8 cellular contexts compared by ENCODE assay signal in the genomic region with DNA sequence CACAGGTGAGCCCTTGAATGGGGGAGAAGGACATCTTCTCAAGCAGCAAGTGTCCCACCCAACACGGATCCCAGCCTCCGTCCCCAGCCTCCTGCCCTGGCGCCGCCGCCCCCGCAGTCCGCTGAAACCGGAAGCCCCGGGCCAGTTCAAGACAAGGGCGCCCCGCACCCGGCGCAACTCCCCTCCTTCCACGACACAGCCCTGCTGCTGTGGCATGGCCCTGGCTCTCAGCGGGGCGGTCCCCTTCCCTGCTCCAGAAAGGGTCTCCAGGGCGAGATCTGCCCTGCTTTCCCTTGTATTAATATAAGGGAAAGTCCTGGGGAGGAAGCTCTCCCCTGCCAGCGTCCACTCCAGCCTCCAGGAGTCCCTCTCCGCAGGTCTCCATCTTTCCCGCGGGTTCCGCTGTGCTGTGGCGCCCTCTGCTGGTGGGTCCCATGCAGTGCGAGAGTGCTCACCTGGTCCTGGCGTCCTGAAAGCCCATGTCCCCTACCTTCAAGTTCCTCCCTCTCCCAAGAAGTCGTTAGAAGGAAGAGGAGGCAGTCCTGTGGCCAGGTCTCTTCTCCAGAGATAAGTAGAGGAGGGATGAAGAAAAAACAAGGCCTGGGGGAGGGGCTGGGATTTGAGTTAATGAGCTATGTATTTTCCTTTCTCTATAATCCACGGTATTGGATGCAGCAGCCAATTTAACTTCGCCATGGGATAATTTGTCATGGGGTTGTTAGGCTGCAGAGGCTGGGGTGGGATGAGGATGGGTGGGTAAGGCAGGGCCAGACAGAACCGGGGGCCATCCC.
DNase-seq lines count a peak whose midpoint lies in the region; ATAC-seq and TF ChIP-seq lines count a peak whose summit lies in the region.

No MANE protein-coding gene starts in this region.

- no peak; the same call in 1 of the 2 replicates for ATAC-seq in PC-3
- ATAC-seq in HG03025 (IDR thresholded peaks at IDR 0.05; ENCODE audit: low FRiP score, unreplicated experiment) = no peak

- H3K4me1 Mint-ChIP-seq in CD4-positive, alpha-beta memory T cell = peaks cover 0 to 6% (median 2%) of the 10 kb centered on the region in 4 donors

- H3K9me3 ChIP-seq in CD4-positive, alpha-beta memory T cell (ENCODE audit: control insufficient read depth in 1 of 2, low read length in 2 of 2) = no peaks in the 10 kb centered on the region
- no peaks in the 10 kb centered on the region for H3K9me3 ChIP-seq in PC-3 (ENCODE audit: low read length)

- peaks cover 0 to 13% (median 6%) of the 10 kb centered on the region in 8 donors for H3K9me3 Mint-ChIP-seq in CD4-positive, alpha-beta memory T cell

- H3K4me2 ChIP-seq in PC-3 (ENCODE audit: low read length) = no peak overlapping the region

- no peaks in the 10 kb centered on the region for H3K27me3 ChIP-seq in CD4-positive, alpha-beta memory T cell (ENCODE audit: insufficient read depth, low read length)
- no peaks in the 10 kb centered on the region for H3K27me3 ChIP-seq in PC-3 (ENCODE audit: low read length)

- peak; percentile 68 for TF ChIP-seq CTCF in PC-3 (conservative IDR thresholded peaks at IDR 0.05; ENCODE audit: low read depth, low read length)

- peak in 4 of 5 donors; percentile 7 to 32 (median 24) for DNase-seq in CD4-positive, alpha-beta memory T cell
- DNase-seq in HK-2 (ENCODE audit: unreplicated experiment) (peak; percentile 54), PC-3 (peak; percentile 34), iPS DF 4.7 (ENCODE audit: extremely low read depth, low spot score) (peak; percentile 69), T1000 (lab: John Stamatoyannopoulos, UW) (no peak)
- DNase-seq in activated naive CD4-positive, alpha-beta T cell treated with Interleukin-2 at 50 U/mL for 16 hours = peak; percentile 58
- DNase-seq in stimulated activated CD8-positive, alpha-beta memory T cell treated with anti-CD3 and anti-CD28 coated beads, Interleukin-15, amount 100 ng/mL, for 1 hour (ENCODE audit: low read depth) = peak; percentile 12

- intact Hi-C loops in CD4-positive, alpha-beta memory T cell (cut with micrococcal nuclease) = no loop called here
- intact Hi-C loops in PC-3 (cut with micrococcal nuclease) = no loop called here

- POLR2A ChIA-PET in CD4-positive, alpha-beta memory T cell (lab: Charles Lee; ENCODE audit: partially characterized antibody) = interaction anchor here (1.0 kb wide), 1 partner anchor 9 kb away, joined by 3 read pairs; no protein-coding TSS in a partner anchor
- POLR2A ChIA-PET in PC-3 (lab: Charles Lee; ENCODE audit: unreplicated experiment) = no interaction called here

- no peak overlapping the region for H3K9ac ChIP-seq in PC-3 (ENCODE audit: low read length)

- peaks cover 1 to 6% of the 10 kb centered on the region in 2 donors for H3K36me3 Mint-ChIP-seq in CD4-positive, alpha-beta memory T cell

- no TSS peak for BruUV-seq in PC-3 (replicated peaks; lab: Mats Ljungman, UMichigan)

- H3K4me1 ChIP-seq in CD4-positive, alpha-beta memory T cell (ENCODE audit: insufficient read depth, low read length) = peaks cover 5% of the 10 kb centered on the region
- no peaks in the 10 kb centered on the region for H3K4me1 ChIP-seq in PC-3 (ENCODE audit: insufficient read depth, low read length)

- no peaks in the 10 kb centered on the region for H3F3A ChIP-seq in PC-3 (ENCODE audit: low read length, unreplicated experiment)

- H2AFZ ChIP-seq in PC-3 (ENCODE audit: low read length) = no peak overlapping the region

- H3K4me3 ChIP-seq in CD4-positive, alpha-beta memory T cell (ENCODE audit: low read length in 2 of 2) = no peak overlapping the region
- H3K4me3 ChIP-seq in PC-3 (ENCODE audit: low read length) = no peak overlapping the region

- H3K36me3 ChIP-seq in CD4-positive, alpha-beta memory T cell (ENCODE audit: insufficient read depth, low read length) = no peaks in the 10 kb centered on the region
- no peaks in the 10 kb centered on the region for H3K36me3 ChIP-seq in PC-3 (ENCODE audit: low read depth, low read length)

- no peak overlapping the region for H3K4me3 Mint-ChIP-seq in CD4-positive, alpha-beta memory T cell

- H3K27me3 Mint-ChIP-seq in CD4-positive, alpha-beta memory T cell = peaks cover 2 to 5% of the 10 kb centered on the region in 2 donors

- H4K20me1 ChIP-seq in PC-3 (ENCODE audit: low read length) = no peaks in the 10 kb centered on the region

- no peak overlapping the region for H3K27ac ChIP-seq in CD4-positive, alpha-beta memory T cell (ENCODE audit: low read depth, low read length)
- H3K27ac ChIP-seq in PC-3 (ENCODE audit: low read length) = no peak overlapping the region

- no peak overlapping the region for H3K27ac Mint-ChIP-seq in CD4-positive, alpha-beta memory T cell

- CTCF ChIA-PET in CD4-positive, alpha-beta memory T cell (lab: Charles Lee; ENCODE audit: partially characterized antibody) = interaction anchor here (1.0 to 1.9 kb wide), 11 partner anchors 9 to 700 kb away, joined by 3 to 15 read pairs (median 3); no protein-coding TSS in a partner anchor
- CTCF ChIA-PET in PC-3 (lab: Charles Lee) = interaction anchor here (0.7 to 1.0 kb wide), 2 partner anchors 518 to 537 kb away, joined by 3 to 4 read pairs; no protein-coding TSS in a partner anchor

- H3K9me2 ChIP-seq in PC-3 (replicated peaks; ENCODE audit: low read length) = no peaks in the 10 kb centered on the region

- H3K79me2 ChIP-seq in PC-3 (ENCODE audit: low read length) = no peaks in the 10 kb centered on the region
